Comparison of ENCODE assay signal across 12 cellular contexts in the genomic region with DNA sequence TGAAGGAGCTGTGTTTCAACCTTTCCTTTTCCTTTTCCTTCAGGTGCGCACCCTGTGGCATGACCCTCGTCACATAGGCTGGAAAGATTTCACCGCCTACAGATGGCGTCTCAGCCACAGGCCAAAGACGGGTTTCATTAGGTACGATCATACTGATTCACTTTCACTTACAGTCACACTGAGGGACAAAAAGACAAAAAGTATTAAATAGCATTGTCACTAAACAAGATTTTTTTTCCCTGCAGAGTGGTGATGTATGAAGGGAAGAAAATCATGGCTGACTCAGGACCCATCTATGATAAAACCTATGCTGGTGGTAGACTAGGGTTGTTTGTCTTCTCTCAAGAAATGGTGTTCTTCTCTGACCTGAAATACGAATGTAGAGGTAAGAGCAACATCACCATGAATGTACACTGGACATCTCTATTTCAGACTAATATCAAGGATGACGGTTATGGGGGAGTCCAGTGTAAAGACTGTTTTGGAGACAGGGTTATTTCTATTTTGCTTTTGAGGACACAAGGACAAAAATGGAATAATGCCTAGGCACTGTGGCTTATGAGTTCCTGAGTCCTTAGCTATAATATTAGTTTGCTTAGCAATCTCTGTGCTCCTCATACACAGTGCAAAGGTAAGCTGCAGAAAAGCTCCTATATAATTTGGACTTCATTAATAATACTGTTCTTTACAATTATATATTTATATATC. TPM values are rescaled to one million over a fixed set of nuclear protein-coding genes. Genes with fewer than 3 reads are reported as not detected.
DNase-seq lines count a peak whose midpoint lies in the region; ATAC-seq and TF ChIP-seq lines count a peak whose summit lies in the region.
"Had no signal": no experiment of that assay in that cellular context is flagged by ENCODE, and none has a peak within 500 bp of the region (broad histone marks: within the 10 kb centered on the region; RNA-seq: fewer than 3 reads in every experiment).

No MANE protein-coding gene starts in this region.

- no peak for TF ChIP-seq CTCF in astrocyte of the spinal cord (IDR thresholded peaks at IDR 0.05; ENCODE audit: low read depth, low read length)

- H3K4me1 ChIP-seq in CD4-positive, CD25-positive, alpha-beta regulatory T cell (ENCODE audit: control insufficient read depth, insufficient read depth, low read length, poor library complexity, severe bottlenecking), result no peaks in the 10 kb centered on the region
- H3K4me1 ChIP-seq in mesenchymal stem cell (ENCODE audit: control insufficient read depth, insufficient read depth, low read depth, low read length), result peaks cover 19% of the 10 kb centered on the region

- DNase-seq in CD4-positive, CD25-positive, alpha-beta regulatory T cell, result peak in 2 of 3 donors; percentile 5 to 38
- DNase-seq in astrocyte of the spinal cord (ENCODE audit: low read depth, low spot score) (peak; percentile 15), mesenchymal stem cell (peak; percentile 35), SKM-1 (lab: John Stamatoyannopoulos, UW; ENCODE audit: unreplicated experiment) (no peak)
- DNase-seq: H9, NCI-H1048, SW 1271, tibial artery had no signal

- in situ Hi-C loops in astrocyte of the spinal cord (cut with HindIII; ENCODE audit: low sequenced_read_pairs), result no loop called here

- ATAC-seq in CD4-positive, CD25-positive, alpha-beta regulatory T cell (ENCODE audit: low read depth in 2 of 2), result peak in 1 of 2 donors; percentile 60
- ATAC-seq in HG02885 (IDR thresholded peaks at IDR 0.05; ENCODE audit: poor library complexity, unreplicated experiment), result peak; percentile 52
- no peak for ATAC-seq in HG02870 (IDR thresholded peaks at IDR 0.05; ENCODE audit: unreplicated experiment)
- ATAC-seq in stimulated activated memory B cell treated with anti-CD40 and anti-IgM and Interleukin-4, amounts not matched to agents 10 μg/mL and 1 μg/mL and 100 μg/mL, for 72 hours, result no peak
- ATAC-seq in HG03159 (IDR thresholded peaks at IDR 0.05; ENCODE audit: unreplicated experiment), result no peak

- H3K9me3 ChIP-seq in CD4-positive, CD25-positive, alpha-beta regulatory T cell (ENCODE audit: control insufficient read depth in 2 of 2, low read length in 2 of 2), result no peaks in the 10 kb centered on the region
- no peaks in the 10 kb centered on the region for H3K9me3 ChIP-seq in mesenchymal stem cell (ENCODE audit: control insufficient read depth, low read length)
- H3K9me3 ChIP-seq: tibial artery had no signal

- no peak overlapping the region for H3K4me2 ChIP-seq in mesenchymal stem cell (ENCODE audit: low read length, poor library complexity, severe bottlenecking)

- H3K27ac ChIP-seq in CD4-positive, CD25-positive, alpha-beta regulatory T cell (ENCODE audit: insufficient read depth, low read length, poor library complexity, severe bottlenecking), result no peak overlapping the region
- peak overlapping the region; percentile 81 for H3K27ac ChIP-seq in mesenchymal stem cell (ENCODE audit: low read length, poor library complexity, severe bottlenecking)
- H3K27ac ChIP-seq: tibial artery had no signal

- no peaks in the 10 kb centered on the region for H3K27me3 ChIP-seq in CD4-positive, CD25-positive, alpha-beta regulatory T cell (ENCODE audit: control insufficient read depth, insufficient read depth, low read length)
- H3K27me3 ChIP-seq in mesenchymal stem cell (ENCODE audit: control insufficient read depth in 1 of 2, insufficient read depth in 1 of 2, low read length in 2 of 2), result no peaks in the 10 kb centered on the region
- H3K27me3 ChIP-seq: tibial artery had no signal

- H3K9ac ChIP-seq in mesenchymal stem cell (ENCODE audit: low read length), result no peak overlapping the region

- no peaks in the 10 kb centered on the region for H3K9me3 Mint-ChIP-seq in CD4-positive, CD25-positive, alpha-beta regulatory T cell
- H3K9me3 Mint-ChIP-seq in stimulated activated memory B cell treated with anti-CD40 and anti-IgM and Interleukin-4, amounts not matched to agents 10 μg/mL and 1 μg/mL and 100 μg/mL, for 72 hours, result no peaks in the 10 kb centered on the region
- H3K9me3 Mint-ChIP-seq: H9 had no signal

- no peak overlapping the region for H2BK5ac ChIP-seq in mesenchymal stem cell (ENCODE audit: low read depth, low read length, poor library complexity, severe bottlenecking)

- H2AK5ac ChIP-seq in mesenchymal stem cell (ENCODE audit: low read length, severe bottlenecking), result peak overlapping the region; percentile 41

- H4K91ac ChIP-seq in mesenchymal stem cell (ENCODE audit: low read length), result no peak overlapping the region

- H3K4me3 ChIP-seq in CD4-positive, CD25-positive, alpha-beta regulatory T cell (ENCODE audit: low read depth, low read length), result no peak overlapping the region
- H3K4me3 ChIP-seq in astrocyte of the spinal cord (ENCODE audit: low read depth, low read length) (no peak overlapping the region), mesenchymal stem cell (ENCODE audit: insufficient read depth in 1 of 2, low read depth in 1 of 2, low read length in 2 of 2) (no peak overlapping the region)
- H3K4me3 ChIP-seq: tibial artery had no signal

- no peak overlapping the region for H2BK15ac ChIP-seq in mesenchymal stem cell (ENCODE audit: low read depth, poor library complexity, severe bottlenecking)

- WGBS in mesenchymal stem cell, result 96% methylated on average over 7 of the region's 8 CpGs

- H3K36me3 ChIP-seq in CD4-positive, CD25-positive, alpha-beta regulatory T cell (ENCODE audit: control insufficient read depth, insufficient read depth, low read length), result no peaks in the 10 kb centered on the region
- H3K36me3 ChIP-seq in mesenchymal stem cell (ENCODE audit: control insufficient read depth in 1 of 2, insufficient read depth in 2 of 2, low read depth in 1 of 2, low read length in 2 of 2), result peaks cover 33 to 77% of the 10 kb centered on the region in 2 experiments

- H2BK120ac ChIP-seq in mesenchymal stem cell (ENCODE audit: low read depth, low read length), result no peak overlapping the region

- H3K79me1 ChIP-seq in mesenchymal stem cell (replicated peaks; ENCODE audit: low read length, poor library complexity, severe bottlenecking), result peaks cover 2% of the 10 kb centered on the region

- H3K27ac Mint-ChIP-seq in CD4-positive, CD25-positive, alpha-beta regulatory T cell, result no peak overlapping the region
- H3K27ac Mint-ChIP-seq in stimulated activated memory B cell treated with anti-CD40 and anti-IgM and Interleukin-4, amounts not matched to agents 10 μg/mL and 1 μg/mL and 100 μg/mL, for 72 hours, result no peak overlapping the region
- H3K27ac Mint-ChIP-seq: H9 had no signal

- peaks cover 8% of the 10 kb centered on the region for H3K27me3 Mint-ChIP-seq in CD4-positive, CD25-positive, alpha-beta regulatory T cell
- no peaks in the 10 kb centered on the region for H3K27me3 Mint-ChIP-seq in stimulated activated memory B cell treated with anti-CD40 and anti-IgM and Interleukin-4, amounts not matched to agents 10 μg/mL and 1 μg/mL and 100 μg/mL, for 72 hours

- H2BK12ac ChIP-seq in mesenchymal stem cell (ENCODE audit: low read length in 2 of 2), result no peak overlapping the region

- no peak overlapping the region for H3K14ac ChIP-seq in mesenchymal stem cell (ENCODE audit: low read length in 2 of 2)

- no peak overlapping the region for H3K18ac ChIP-seq in mesenchymal stem cell (ENCODE audit: low read depth in 1 of 2, low read length in 2 of 2)

- H3K23ac ChIP-seq in mesenchymal stem cell (ENCODE audit: low read length in 2 of 2), result no peak overlapping the region

- no peak overlapping the region for H3K4ac ChIP-seq in mesenchymal stem cell (ENCODE audit: low read depth in 1 of 2, low read length in 2 of 2)

- H3K36me3 Mint-ChIP-seq in CD4-positive, CD25-positive, alpha-beta regulatory T cell, result no peaks in the 10 kb centered on the region
- no peaks in the 10 kb centered on the region for H3K36me3 Mint-ChIP-seq in stimulated activated memory B cell treated with anti-CD40 and anti-IgM and Interleukin-4, amounts not matched to agents 10 μg/mL and 1 μg/mL and 100 μg/mL, for 72 hours

- H3K4me1 Mint-ChIP-seq in CD4-positive, CD25-positive, alpha-beta regulatory T cell, result peaks cover 0 to 6% (median 4%) of the 10 kb centered on the region in 4 donors
- no peaks in the 10 kb centered on the region for H3K4me1 Mint-ChIP-seq in stimulated activated memory B cell treated with anti-CD40 and anti-IgM and Interleukin-4, amounts not matched to agents 10 μg/mL and 1 μg/mL and 100 μg/mL, for 72 hours

- H2AFZ ChIP-seq in mesenchymal stem cell (ENCODE audit: low read depth, low read length), result no peak overlapping the region

- no peak overlapping the region for H3K4me3 Mint-ChIP-seq in CD4-positive, CD25-positive, alpha-beta regulatory T cell
- H3K4me3 Mint-ChIP-seq in stimulated activated memory B cell treated with anti-CD40 and anti-IgM and Interleukin-4, amounts not matched to agents 10 μg/mL and 1 μg/mL and 100 μg/mL, for 72 hours, result no peak overlapping the region
- H3K4me3 Mint-ChIP-seq: H9 had no signal

- no peak overlapping the region for H4K8ac ChIP-seq in mesenchymal stem cell (ENCODE audit: low read length)

RNA-seq across cellular contexts. Expression of a gene that starts 13.3 kb away (rescaled TPM):
- 9.2 TPM for total RNA-seq in CD4-positive, CD25-positive, alpha-beta regulatory T cell
- under 1 TPM in 2 of 4 donors, not detected in 2; 0.02 to 0.05 TPM for polyA plus RNA-seq in CD4-positive, CD25-positive, alpha-beta regulatory T cell
- 229 TPM for polyA plus RNA-seq in mesenchymal stem cell (2013, experiment 1 of 2)
- polyA plus RNA-seq in mesenchymal stem cell (2013, experiment 2 of 2), result 221 TPM
